In genomic region chr1:97108200-97108599, GRCh38 we compare ENCODE assay signal across 31 cellular contexts.
DNase-seq lines count a peak whose midpoint lies in the region; ATAC-seq, FAIRE-seq and TF ChIP-seq lines count a peak whose summit lies in the region.
"Had no signal": no experiment of that assay in that cellular context is flagged by ENCODE, and none has a peak within 500 bp of the region (broad histone marks: within the 10 kb centered on the region; RNA-seq: fewer than 3 reads in every experiment).

No MANE protein-coding gene starts in this region.

- dilution Hi-C loops in IMR-90 (cut with HindIII; ENCODE audit: low sequenced_read_pairs, unreplicated experiment), result no loop called here

- no TSS peak for BruUV-seq in IMR-90 (replicated peaks; lab: Mats Ljungman, UMichigan)

- H3K27me3 ChIP-seq in IMR-90 (ENCODE audit: control insufficient read depth, insufficient read depth, low read length) (no peaks in the 10 kb centered on the region), HAP-1 (ENCODE audit: low read depth) (peaks cover 61% of the 10 kb centered on the region)
- H3K27me3 ChIP-seq: right lobe of liver, stomach, uterus had no signal

- no peak for TF ChIP-seq CTCF in IMR-90 (conservative IDR thresholded peaks at IDR 0.05; ENCODE audit: low read depth, low read length)

- intact Hi-C loops in IMR-90 (cut with micrococcal nuclease), result no loop called here

- no peak overlapping the region for H4K8ac ChIP-seq in IMR-90 (ENCODE audit: low read depth in 2 of 2, low read length in 2 of 2)

- TF ChIP-seq RAD21 in IMR-90 (IDR thresholded peaks at IDR 0.05; ENCODE audit: low read length), result no peak

- no peak overlapping the region for H4K91ac ChIP-seq in IMR-90 (ENCODE audit: insufficient read depth, low read depth, low read length)

- no CpG with 5 or more reads among the region's 1 CpG for WGBS in IMR-90 (ENCODE audit: extremely low coverage in 2 of 2, insufficient read length in 1 of 2), 2 experiments

- in situ Hi-C loops in IMR-90 (cut with MboI; ENCODE audit: low sequenced_read_pairs) (no loop called here), HAP-1 (cut with MboI; ENCODE audit: low sequenced_read_pairs) (no loop called here)

- no peak overlapping the region for H2AK5ac ChIP-seq in IMR-90 (ENCODE audit: low read depth, low read length)

- POLR2A ChIA-PET in IMR-90 (lab: Charles Lee; ENCODE audit: unreplicated experiment), result no interaction called here

- no peak for ATAC-seq in IMR-90 (ENCODE audit: low read depth)
- ATAC-seq in HG03378 (IDR thresholded peaks at IDR 0.05; ENCODE audit: unreplicated experiment), result no peak
- ATAC-seq: activated T-helper 17 cell treated with anti-CD3 and anti-CD28 coated beads, Interleukin-2, amount 50 U/mL, for 72 hours; right lobe of liver had no signal

- H2BK5ac ChIP-seq in IMR-90 (ENCODE audit: low read depth, low read length, poor library complexity, severe bottlenecking), result no peak overlapping the region

- H3K27ac ChIP-seq in IMR-90 (ENCODE audit: insufficient read depth, low read length), result no peak overlapping the region
- H3K27ac ChIP-seq: left ventricle myocardium inferior, prostate gland, right lobe of liver, stomach, uterus, WERI-Rb-1 had no signal

- no peak overlapping the region for H4K5ac ChIP-seq in IMR-90 (ENCODE audit: low read depth, low read length)

- no peak overlapping the region for H3K9ac ChIP-seq in IMR-90 (ENCODE audit: low read depth, low read length)

- CTCF ChIA-PET in IMR-90 (lab: Yijun Ruan, JAX), result no interaction called here

- H4K20me1 ChIP-seq in IMR-90 (ENCODE audit: insufficient read depth, low read length), result no peaks in the 10 kb centered on the region

- H3K4me3 ChIP-seq in IMR-90 (ENCODE audit: insufficient read depth, low read depth, low read length), result no peak overlapping the region
- H3K4me3 ChIP-seq in HAP-1, result no peak overlapping the region
- H3K4me3 ChIP-seq: left ventricle myocardium inferior, prostate gland, right lobe of liver, stomach, uterus had no signal

- no peak overlapping the region for H2BK15ac ChIP-seq in IMR-90 (ENCODE audit: low read depth, low read length)

- no peak overlapping the region for H3K56ac ChIP-seq in IMR-90 (ENCODE audit: extremely low read depth, insufficient read depth, low read length)

- no peak overlapping the region for H2BK120ac ChIP-seq in IMR-90 (ENCODE audit: low read depth, low read length)

- H3K18ac ChIP-seq in IMR-90 (ENCODE audit: low read depth, low read length), result no peak overlapping the region

- no peak for FAIRE-seq in GM12891 (lab: Jason Lieb, UNC)
- FAIRE-seq: GM18507, GM19239 had no signal

- H2BK20ac ChIP-seq in IMR-90 (ENCODE audit: low read depth, low read length), result no peak overlapping the region

- H3K9me3 ChIP-seq in IMR-90 (ENCODE audit: control insufficient read depth, insufficient read depth, low read length) (peaks cover 3% of the 10 kb centered on the region), HAP-1 (no peaks in the 10 kb centered on the region)
- H3K9me3 ChIP-seq: left ventricle myocardium inferior, prostate gland, right lobe of liver, stomach, uterus had no signal

- no peak overlapping the region for H3K4ac ChIP-seq in IMR-90 (ENCODE audit: low read depth, low read length)

- H3K14ac ChIP-seq in IMR-90 (replicated peaks; ENCODE audit: low read depth, low read length), result 0 out of 2 replicates have a peak overlapping the region, but pooled peaks have one; percentile 9

- DNase-seq in EL (peak; percentile 62), IMR-90 (peak; percentile 20), amniotic epithelial cell (ENCODE audit: low read depth) (peak; percentile 16), kidney tubule cell (ENCODE audit: low spot score) (peak; percentile 7), HAP-1 (ENCODE audit: low spot score in 2 of 2) (no peak), HUDEP-2 (lab: John Stamatoyannopoulos, UW; ENCODE audit: unreplicated experiment in 76 of 76) (no peak), GM12891 (ENCODE audit: insufficient read length, low spot score) (no peak)
- DNase-seq: activated CD4-positive, alpha-beta T cell treated with anti-CD3 and anti-CD28 coated beads for 48 hours; activated naive CD4-positive, alpha-beta T cell treated with anti-CD3 and anti-CD28 coated beads, Interleukin-2, amount 10 ng/mL, durations not matched to agents 7 days and 5 days; amygdala; CD4-positive, alpha-beta T cell; DMS79 treated with DMSO at 0.1 percent for 48 hours; hypothalamus; left ventricle myocardium inferior; NCI-H1092; NCI-H187 treated with DMSO at 0.1 percent for 48 hours; NCI-H524 treated with DMSO at 0.1 percent for 48 hours; NK-92 treated with Interleukin-12 subunit alpha and Interleukin-12 subunit beta, amount 100 ng/mL, for 24 hours; right lobe of liver; SHP77 treated with DMSO at 0.1 percent for 48 hours; stimulated activated CD4-positive, alpha-beta T cell treated with anti-CD3 and anti-CD28 coated beads, Interleukin-12 subunit alpha, Interleukin-12 subunit beta, amount 100 ng/mL, for 4 hours; stimulated activated CD4-positive, alpha-beta T cell treated with anti-CD3 and anti-CD28 coated beads, Interleukin-2, amount 100 ng/mL, for 48 hours; stomach; T-helper 9 cell; uterus; WERI-Rb-1 had no signal

- H3K4me1 ChIP-seq in IMR-90 (ENCODE audit: control insufficient read depth, insufficient read depth, low read length), result no peaks in the 10 kb centered on the region; the same call in 1 of the 2 replicates
- H3K4me1 ChIP-seq in HAP-1, result no peaks in the 10 kb centered on the region
- H3K4me1 ChIP-seq: left ventricle myocardium inferior, prostate gland, right lobe of liver, stomach, uterus had no signal

- H3K36me3 ChIP-seq in IMR-90 (ENCODE audit: control insufficient read depth, insufficient read depth, low read length) (no peaks in the 10 kb centered on the region), HAP-1 (replicated peaks) (no peaks in the 10 kb centered on the region)
- H3K36me3 ChIP-seq: prostate gland, right lobe of liver, uterus, WERI-Rb-1 had no signal

- H2AK9ac ChIP-seq in IMR-90 (replicated peaks; ENCODE audit: low read depth, low read length, poor library complexity), result no peak overlapping the region

- no peak overlapping the region for H3K4me2 ChIP-seq in IMR-90 (ENCODE audit: low read depth, low read length)

- no peak for TF ChIP-seq POLR2A in IMR-90 (IDR thresholded peaks at IDR 0.05; ENCODE audit: low read depth, low read length)
- no peak for TF ChIP-seq POLR2A in GM12891 (IDR thresholded peaks at IDR 0.05; ENCODE audit: low read depth, low read length)

- no peaks in the 10 kb centered on the region for H3K79me1 ChIP-seq in IMR-90 (ENCODE audit: low read depth in 1 of 2, low read length in 2 of 2)

- H3K23ac ChIP-seq in IMR-90 (ENCODE audit: low read depth, low read length), result no peak overlapping the region

- no peaks in the 10 kb centered on the region for H3K9me1 ChIP-seq in IMR-90 (ENCODE audit: insufficient read depth, low read length)

- no peak overlapping the region for H2AFZ ChIP-seq in IMR-90 (replicated peaks; ENCODE audit: low read length, poor library complexity)

TF ChIP-seq in IMR-90, 13 proteins besides CTCF, POLR2A, EP300 and RAD21 (continues in another document):
- no peak for TF ChIP-seq USF2 (IDR thresholded peaks at IDR 0.05; ENCODE audit: low read depth, low read length)
- TF ChIP-seq MAZ (IDR thresholded peaks at IDR 0.05; ENCODE audit: borderline replicate concordance, low read depth, low read length), result no peak
- no peak for TF ChIP-seq BHLHE40 (IDR thresholded peaks at IDR 0.05; ENCODE audit: low read depth, low read length)
- no peak for TF ChIP-seq FOS (IDR thresholded peaks at IDR 0.05; ENCODE audit: low read depth, low read length)
- no peak for TF ChIP-seq CHD1 (IDR thresholded peaks at IDR 0.05; ENCODE audit: low read depth, low read length)
- TF ChIP-seq, protein P1, sequence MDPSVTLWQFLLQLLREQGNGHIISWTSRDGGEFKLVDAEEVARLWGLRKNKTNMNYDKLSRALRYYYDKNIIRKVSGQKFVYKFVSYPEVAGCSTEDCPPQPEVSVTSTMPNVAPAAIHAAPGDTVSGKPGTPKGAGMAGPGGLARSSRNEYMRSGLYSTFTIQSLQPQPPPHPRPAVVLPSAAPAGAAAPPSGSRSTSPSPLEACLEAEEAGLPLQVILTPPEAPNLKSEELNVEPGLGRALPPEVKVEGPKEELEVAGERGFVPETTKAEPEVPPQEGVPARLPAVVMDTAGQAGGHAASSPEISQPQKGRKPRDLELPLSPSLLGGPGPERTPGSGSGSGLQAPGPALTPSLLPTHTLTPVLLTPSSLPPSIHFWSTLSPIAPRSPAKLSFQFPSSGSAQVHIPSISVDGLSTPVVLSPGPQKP (IDR thresholded peaks at IDR 0.05; ENCODE audit: borderline replicate concordance, low read depth, low read length), result no peak

TF ChIP-seq in GM12891, 5 proteins besides CTCF, POLR2A, EP300 and RAD21:
- no peak for TF ChIP-seq SPI1 (IDR thresholded peaks at IDR 0.05; ENCODE audit: low read depth, low read length)
- TF ChIP-seq POLR2AphosphoS5 (IDR thresholded peaks at IDR 0.05; ENCODE audit: low read depth, low read length), result no peak
- no peak for TF ChIP-seq PAX5 (IDR thresholded peaks at IDR 0.05; ENCODE audit: insufficient read depth, low read length, severe bottlenecking)
- no peak for TF ChIP-seq POU2F2 (IDR thresholded peaks at IDR 0.05; ENCODE audit: low read depth, low read length)
- no peak for TF ChIP-seq TAF1 (IDR thresholded peaks at IDR 0.05; ENCODE audit: low read depth, low read length)

Comparison
In these comparisons a context has a peak if more than half of its experiments do, and no peak if none do; other contexts are left out.
1. DNase-seq: peak in EL (single experiment), IMR-90 (single experiment), amniotic epithelial cell (single experiment) and kidney tubule cell (single experiment); none in HAP-1 (0 of 2), HUDEP-2 (0 of 76) and GM12891 (single experiment).